Comparison of ENCODE assay signal across 10 cellular contexts in the genomic region with DNA sequence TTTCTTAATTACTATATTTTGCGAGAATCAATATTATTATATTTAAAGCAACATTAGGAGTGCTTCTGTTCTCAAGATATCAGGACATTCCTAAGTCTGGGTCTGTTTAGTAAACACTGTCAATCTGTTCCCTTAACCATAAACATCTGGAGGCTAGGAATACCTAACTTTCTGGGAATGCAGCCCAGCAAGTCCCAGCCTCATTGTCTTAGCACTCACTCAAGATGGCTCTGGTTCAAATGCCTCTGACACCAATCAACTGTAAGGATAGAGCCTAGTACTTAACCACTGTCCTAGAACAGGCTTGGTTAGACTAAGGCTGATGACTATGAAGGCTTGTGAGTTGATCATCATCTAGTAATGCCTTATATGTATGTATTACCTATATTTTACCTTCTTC.
DNase-seq lines count a peak whose midpoint lies in the region; TF ChIP-seq lines count a peak whose summit lies in the region.
"Had no signal": no experiment of that assay in that cellular context is flagged by ENCODE, and none has a peak within 500 bp of the region (broad histone marks: within the 10 kb centered on the region; RNA-seq: fewer than 3 reads in every experiment).

No MANE protein-coding gene starts in this region.

- H3K27me3 ChIP-seq in HUES6 (ENCODE audit: control insufficient read depth, insufficient read depth, low read length) (no peaks in the 10 kb centered on the region), iPS-20b (ENCODE audit: insufficient read depth, low read length) (no peaks in the 10 kb centered on the region), transverse colon (no peaks in the 10 kb centered on the region), HAP-1 (ENCODE audit: low read depth) (no peaks in the 10 kb centered on the region)

- no peaks in the 10 kb centered on the region for H3K36me3 ChIP-seq in HUES6 (ENCODE audit: control insufficient read depth, insufficient read depth, low read length)
- H3K36me3 ChIP-seq in iPS-20b (ENCODE audit: insufficient read depth, low read depth, low read length) = no peaks in the 10 kb centered on the region
- no peaks in the 10 kb centered on the region for H3K36me3 ChIP-seq in transverse colon
- H3K36me3 ChIP-seq in HAP-1 (replicated peaks) = no peaks in the 10 kb centered on the region

- H3K9ac ChIP-seq in HUES6 (ENCODE audit: low read length) (peak overlapping the region; percentile 41), iPS-20b (ENCODE audit: low read depth, low read length) (peak overlapping the region; percentile 74)

- intact Hi-C loops in transverse colon (cut with DNase I; ENCODE audit: low total_unique reads) = loop anchor here (10.0 kb wide), 1 partner anchor 94 kb away; no protein-coding TSS in a partner anchor

- H3K27ac ChIP-seq in HUES6 (ENCODE audit: low read depth, low read length) (peak overlapping the region; percentile 76), iPS-20b (ENCODE audit: low read length) (peak overlapping the region; percentile 66), transverse colon (peak overlapping the region; percentile 50 to 71 (median 64))

- H3K4me1 ChIP-seq in HUES6 (ENCODE audit: control insufficient read depth, insufficient read depth, low read length) (peaks cover 21% of the 10 kb centered on the region), iPS-20b (ENCODE audit: insufficient read depth, low read length) (peaks cover 34% of the 10 kb centered on the region), transverse colon (peaks cover 7 to 51% (median 17%) of the 10 kb centered on the region in 4 donors), HAP-1 (peaks cover 18% of the 10 kb centered on the region)

- in situ Hi-C loops in transverse colon (cut with MboI; ENCODE audit: low pct_ligation_motif_present in 1 of 4, low pct_unique_long_range_greater_than_20kb in 1 of 4, low sequenced_read_pairs in 3 of 4) = loop anchor here in 3 of 4 donors (10.0 to 25.0 kb wide), 3 partner anchors 92 to 367 kb away; no protein-coding TSS in a partner anchor
- in situ Hi-C loops in HAP-1 (cut with MboI; ENCODE audit: low sequenced_read_pairs) = no loop called here

- 69 to 74% methylated on average over 1 of the region's 1 CpG for WGBS in transverse colon (ENCODE audit: low coverage in 1 of 2), 2 donors

- TF ChIP-seq EP300 in transverse colon (IDR thresholded peaks at IDR 0.05; ENCODE audit: low read depth) = no peak

- DNase-seq in cardiac fibroblast (ENCODE audit: low read depth in 2 of 2) (peak; percentile 69), transverse colon (no peak), hippocampal formation (lab: John Stamatoyannopoulos, UW) (no peak), HAP-1 (ENCODE audit: low spot score in 2 of 2) (no peak), NCI-H1694 (lab: John Stamatoyannopoulos, UW) (no peak)
- DNase-seq: activated CD4-positive, alpha-beta T cell treated with anti-CD3 and anti-CD28 coated beads for 48 hours; DMS153; Kasumi-1 had no signal

- no peak for TF ChIP-seq CTCF in cardiac fibroblast (IDR thresholded peaks at IDR 0.05; ENCODE audit: low read depth, low read length)
- no peak for TF ChIP-seq CTCF in transverse colon (IDR thresholded peaks at IDR 0.05)

- no peak for TF ChIP-seq POLR2A in transverse colon (IDR thresholded peaks at IDR 0.05)

- no peaks in the 10 kb centered on the region for H3K9me3 ChIP-seq in HUES6 (ENCODE audit: control insufficient read depth, insufficient read depth, low read depth, low read length)
- no peaks in the 10 kb centered on the region for H3K9me3 ChIP-seq in iPS-20b (ENCODE audit: insufficient read depth, low read depth, low read length)
- no peaks in the 10 kb centered on the region for H3K9me3 ChIP-seq in transverse colon
- H3K9me3 ChIP-seq in HAP-1 = no peaks in the 10 kb centered on the region

- H3K4me3 ChIP-seq in HUES6 (ENCODE audit: low read depth, low read length) (no peak overlapping the region), cardiac fibroblast (replicated peaks in 1 of 2; ENCODE audit: low read depth in 2 of 2, low read length in 2 of 2) (no peak overlapping the region), iPS-20b (ENCODE audit: low read length) (no peak overlapping the region), transverse colon (no peak overlapping the region), HAP-1 (no peak overlapping the region)

Comparison
In these comparisons a context has a peak if more than half of its experiments do, and no peak if none do; other contexts are left out.
1. DNase-seq: peak in cardiac fibroblast (2 of 2); none in transverse colon (single experiment), hippocampal formation (0 of 2), HAP-1 (0 of 2) and NCI-H1694 (single experiment).
2. Peak in every context shown above with its lines, with median percentiles within 50 percentile points of each other: H3K27ac ChIP-seq.